In the genomic region with DNA sequence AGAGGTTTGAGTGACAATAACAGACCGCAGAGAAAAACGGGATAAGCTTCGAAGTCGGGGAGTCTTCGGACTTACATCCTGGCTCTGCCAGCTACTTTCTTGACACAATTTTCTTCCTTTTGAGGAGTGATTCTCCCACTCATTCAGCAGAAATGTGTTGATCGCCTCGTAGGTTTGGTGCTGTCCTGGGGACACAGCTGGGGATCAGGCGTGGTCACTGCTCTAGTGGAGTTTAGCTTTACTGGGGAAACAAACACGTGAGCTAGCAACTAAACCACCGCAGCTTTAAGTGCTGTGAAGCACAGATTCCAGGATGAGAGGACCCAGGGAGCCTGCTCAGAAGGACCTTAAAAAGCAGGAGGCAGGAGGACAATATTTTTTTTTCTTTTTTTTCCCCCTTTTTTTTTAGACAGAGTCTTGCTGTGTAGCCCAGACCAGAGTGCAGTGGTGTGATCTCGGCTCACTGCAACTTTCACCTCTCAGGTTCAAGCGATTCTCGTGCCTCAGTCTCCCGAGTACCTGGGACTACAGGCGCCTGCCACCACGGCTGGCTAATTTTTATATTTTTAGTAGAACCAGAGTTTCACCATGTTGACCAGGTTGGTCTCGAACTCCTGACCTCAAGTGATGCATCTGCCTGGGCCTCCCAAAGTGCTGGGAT, we compare ENCODE assay signal across 1 cellular context.
TF ChIP-seq lines count a peak whose summit lies in the region.

No MANE protein-coding gene starts in this region.

TF ChIP-seq in HepG2, 621 proteins besides CTCF, POLR2A, EP300 and RAD21 (continues in another document):
- TF ChIP-seq TEAD3 (CRISPR knock-in tag; optimal IDR thresholded peaks at IDR 0.05; ENCODE audit: borderline replicate concordance) (peak; percentile 22), ZNF704 (CRISPR knock-in tag; IDR thresholded peaks at IDR 0.05; ENCODE audit: borderline replicate concordance) (no peak), TRIM24 (CRISPR knock-in tag; IDR thresholded peaks at IDR 0.05) (no peak), RXRB (CRISPR knock-in tag; IDR thresholded peaks at IDR 0.05; ENCODE audit: borderline replicate concordance) (no peak), CSRNP2 (CRISPR knock-in tag; conservative IDR thresholded peaks at IDR 0.05; ENCODE audit: low read depth) (no peak), ZNF883 (CRISPR knock-in tag; IDR thresholded peaks at IDR 0.05; ENCODE audit: not compliant biosample characterization) (peak; percentile 30), KLF9 (CRISPR knock-in tag; IDR thresholded peaks at IDR 0.05; ENCODE audit: low read depth) (no peak), ASH2L (IDR thresholded peaks at IDR 0.05; ENCODE audit: insufficient read length, low read depth, low read length) (peak; percentile 15), PHF20 (CRISPR knock-in tag; IDR thresholded peaks at IDR 0.05) (no peak), GTF2F1 (IDR thresholded peaks at IDR 0.05; ENCODE audit: low read length) (no peak), NCOA1 (CRISPR knock-in tag; IDR thresholded peaks at IDR 0.05) (0 out of 2 replicates have a peak, but pooled peaks have one; percentile 85), ZSCAN5A (CRISPR knock-in tag; IDR thresholded peaks at IDR 0.05; ENCODE audit: borderline replicate concordance) (0 out of 2 replicates have a peak, but pooled peaks have one; percentile 50), ZNF740 (CRISPR knock-in tag; IDR thresholded peaks at IDR 0.05) (no peak), CREB3 (CRISPR knock-in tag; IDR thresholded peaks at IDR 0.05) (no peak), CENPBD1 (CRISPR knock-in tag; IDR thresholded peaks at IDR 0.05; ENCODE audit: borderline replicate concordance, low read depth) (no peak), FOXK2 (IDR thresholded peaks at IDR 0.05) (no peak), JUNB (CRISPR knock-in tag; IDR thresholded peaks at IDR 0.05; ENCODE audit: borderline replicate concordance) (no peak), ZNF317 (CRISPR knock-in tag; IDR thresholded peaks at IDR 0.05) (0 out of 2 replicates have a peak, but pooled peaks have one; percentile 3), ZBTB42 (CRISPR knock-in tag; IDR thresholded peaks at IDR 0.05) (peak; percentile 32; the same call in 1 of the 2 replicates), YEATS4 (CRISPR knock-in tag; IDR thresholded peaks at IDR 0.05; ENCODE audit: borderline replicate concordance) (no peak), CBFB (CRISPR knock-in tag; IDR thresholded peaks at IDR 0.05) (no peak), HIVEP1 (CRISPR knock-in tag; IDR thresholded peaks at IDR 0.05) (peak; percentile 17; the same call in 1 of the 2 replicates), ELF4 (CRISPR knock-in tag; IDR thresholded peaks at IDR 0.05; ENCODE audit: borderline replicate concordance) (peak; percentile 17; the same call in 1 of the 2 replicates), SMAD1 (CRISPR knock-in tag; IDR thresholded peaks at IDR 0.05; ENCODE audit: borderline replicate concordance, low read depth) (no peak), HOMEZ (CRISPR knock-in tag; IDR thresholded peaks at IDR 0.05; ENCODE audit: low read depth) (no peak), TRIM22 (IDR thresholded peaks at IDR 0.05) (no peak), HNF1B (CRISPR knock-in tag; IDR thresholded peaks at IDR 0.05) (no peak), ZNF710 (CRISPR knock-in tag; IDR thresholded peaks at IDR 0.05; ENCODE audit: borderline replicate concordance) (0 out of 2 replicates have a peak, but pooled peaks have one; percentile 51), ZBTB3 (CRISPR knock-in tag; IDR thresholded peaks at IDR 0.05; ENCODE audit: borderline replicate concordance, low read depth) (no peak), ZNF768 (CRISPR knock-in tag; IDR thresholded peaks at IDR 0.05) (no peak), NR2C2 (CRISPR knock-in tag; IDR thresholded peaks at IDR 0.05; ENCODE audit: borderline replicate concordance) (no peak), ZBTB37 (CRISPR knock-in tag; IDR thresholded peaks at IDR 0.05) (no peak), ZNF891 (CRISPR knock-in tag; IDR thresholded peaks at IDR 0.05) (no peak), ZNF24 (IDR thresholded peaks at IDR 0.05) (no peak), ZNF124 (CRISPR knock-in tag; IDR thresholded peaks at IDR 0.05) (no peak)
- TF ChIP-seq, protein P1, sequence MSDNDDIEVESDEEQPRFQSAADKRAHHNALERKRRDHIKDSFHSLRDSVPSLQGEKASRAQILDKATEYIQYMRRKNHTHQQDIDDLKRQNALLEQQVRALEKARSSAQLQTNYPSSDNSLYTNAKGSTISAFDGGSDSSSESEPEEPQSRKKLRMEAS (IDR thresholded peaks at IDR 0.05), result no peak
- TF ChIP-seq, protein P2, sequence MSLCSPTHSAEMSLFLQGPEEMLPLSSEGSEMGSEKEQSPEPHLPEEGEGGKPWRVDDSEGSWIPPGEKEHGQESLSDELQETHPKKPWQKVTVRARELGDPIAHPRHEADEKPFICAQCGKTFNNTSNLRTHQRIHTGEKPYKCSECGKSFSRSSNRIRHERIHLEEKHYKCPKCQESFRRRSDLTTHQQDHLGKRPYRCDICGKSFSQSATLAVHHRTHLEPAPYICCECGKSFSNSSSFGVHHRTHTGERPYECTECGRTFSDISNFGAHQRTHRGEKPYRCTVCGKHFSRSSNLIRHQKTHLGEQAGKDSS (CRISPR knock-in tag; IDR thresholded peaks at IDR 0.05; ENCODE audit: borderline replicate concordance, low read depth), result no peak
